ENCODE assay signal across 16 cellular contexts in the genomic region with DNA sequence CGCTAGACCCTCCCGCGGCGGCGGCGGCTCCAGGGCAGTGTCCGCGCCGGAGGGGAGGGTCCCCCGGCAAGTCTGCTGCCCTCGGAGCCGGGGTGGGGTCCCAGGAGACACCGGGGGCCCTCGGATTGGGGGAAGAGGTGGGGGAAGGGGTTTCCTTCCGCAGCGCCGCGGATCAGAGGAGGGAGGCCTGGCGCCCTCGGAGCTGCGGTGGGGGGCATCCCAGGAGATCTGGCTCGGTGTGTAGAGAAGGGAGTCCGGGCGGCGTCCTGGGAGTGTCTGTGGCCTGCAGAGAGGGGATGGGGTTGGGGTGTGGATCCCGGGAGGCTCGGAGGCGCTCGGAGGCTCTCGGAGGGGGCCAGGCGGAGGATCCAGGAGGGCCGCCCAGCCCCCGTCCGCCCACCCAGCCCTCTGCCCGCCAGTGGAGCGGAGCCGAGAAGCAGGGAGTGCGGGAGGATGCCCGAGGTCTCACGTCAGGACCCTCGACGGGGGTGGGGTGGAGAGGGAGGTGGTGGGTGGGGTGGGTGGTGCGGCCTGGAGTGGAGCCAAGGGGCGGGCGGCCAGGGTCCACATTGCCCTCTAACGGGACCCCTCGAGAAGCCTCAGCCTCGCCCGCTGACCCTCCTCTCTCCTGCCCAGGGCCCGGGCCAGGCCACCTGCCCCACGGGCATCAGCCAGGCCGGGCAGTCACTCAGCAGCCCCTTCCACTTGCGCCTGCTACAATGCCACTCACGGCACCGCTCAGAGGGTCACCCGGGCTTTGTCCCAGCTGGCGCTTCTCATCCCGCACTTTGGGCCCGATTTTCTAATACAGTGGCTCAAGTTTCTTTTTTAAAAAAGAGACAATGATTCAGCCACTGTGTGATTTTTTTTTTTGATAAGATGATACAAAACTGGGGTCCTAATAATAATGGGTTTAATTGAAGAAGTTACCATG.
DNase-seq lines count a peak whose midpoint lies in the region; ATAC-seq and TF ChIP-seq lines count a peak whose summit lies in the region.
"Had no signal": no experiment of that assay in that cellular context is flagged by ENCODE, and none has a peak within 500 bp of the region (broad histone marks: within the 10 kb centered on the region; RNA-seq: fewer than 3 reads in every experiment).

No MANE protein-coding gene starts in this region.

- H3K9ac ChIP-seq in BLaER1: no peak overlapping the region
- no peak overlapping the region for H3K9ac ChIP-seq in colonic mucosa (ENCODE audit: low read depth in 2 of 2, low read length in 2 of 2)
- H3K9ac ChIP-seq in iPS-15b (ENCODE audit: low read depth, low read length): no peak overlapping the region

- H3K4me1 Mint-ChIP-seq in progenitor cell of endocrine pancreas (ENCODE audit: low read depth): peaks cover 32% of the 10 kb centered on the region
- no peaks in the 10 kb centered on the region for H3K4me1 Mint-ChIP-seq in MCF 10A (ENCODE audit: insufficient read depth, unreplicated experiment)
- H3K4me1 Mint-ChIP-seq: stimulated activated effector memory CD8-positive, alpha-beta T cell treated with anti-CD3 and anti-CD28 coated beads, Interleukin-12 subunit alpha, Interleukin-12 subunit beta, amount 100 ng/mL, for 72 hours had no signal

- H3K4me1 ChIP-seq in BLaER1 (peaks cover 45% of the 10 kb centered on the region), colonic mucosa (peaks cover 11% of the 10 kb centered on the region), iPS-15b (ENCODE audit: control insufficient read depth, insufficient read depth, low read length) (no peaks in the 10 kb centered on the region)

- H3K4me3 ChIP-seq in BLaER1: peak overlapping the region; percentile 56
- peak overlapping the region; percentile 0 for H3K4me3 ChIP-seq in colonic mucosa
- peak overlapping the region; percentile 30 for H3K4me3 ChIP-seq in iPS-15b (ENCODE audit: low read depth, low read length)
- H3K4me3 ChIP-seq: K562 had no signal

- H3K27me3 ChIP-seq in BLaER1 (peaks cover 99% of the 10 kb centered on the region), colonic mucosa (peaks cover 4% of the 10 kb centered on the region), iPS-15b (ENCODE audit: control insufficient read depth, insufficient read depth, low read length) (peaks cover 16% of the 10 kb centered on the region)

- POLR2A ChIA-PET in MCF 10A (lab: Yijun Ruan, JAX): no interaction called here

- TF ChIP-seq CTCF in colonic mucosa (IDR thresholded peaks at IDR 0.05): no peak
- no peak for TF ChIP-seq CTCF in progenitor cell of endocrine pancreas (IDR thresholded peaks at IDR 0.05; ENCODE audit: unreplicated experiment)
- TF ChIP-seq CTCF in MCF 10A (IDR thresholded peaks at IDR 0.05; ENCODE audit: unreplicated experiment): no peak

- H3K9me3 Mint-ChIP-seq in progenitor cell of endocrine pancreas (ENCODE audit: low read depth) (no peaks in the 10 kb centered on the region), MCF 10A (ENCODE audit: unreplicated experiment) (no peaks in the 10 kb centered on the region)
- H3K9me3 Mint-ChIP-seq: activated naive CD4-positive, alpha-beta T cell treated with anti-CD3 and anti-CD28 coated beads, Interleukin-2, amount 50 U/mL, for 72 hours; stimulated activated effector memory CD8-positive, alpha-beta T cell treated with anti-CD3 and anti-CD28 coated beads, Interleukin-12 subunit alpha, Interleukin-12 subunit beta, amount 100 ng/mL, for 72 hours had no signal

- H3K27ac Mint-ChIP-seq in progenitor cell of endocrine pancreas (peak overlapping the region; percentile 68), MCF 10A (ENCODE audit: low read depth, unreplicated experiment) (no peak overlapping the region)
- H3K27ac Mint-ChIP-seq: activated naive CD4-positive, alpha-beta T cell treated with anti-CD3 and anti-CD28 coated beads, Interleukin-2, amount 50 U/mL, for 72 hours; stimulated activated effector memory CD8-positive, alpha-beta T cell treated with anti-CD3 and anti-CD28 coated beads, Interleukin-12 subunit alpha, Interleukin-12 subunit beta, amount 100 ng/mL, for 72 hours had no signal

- H3K27me3 Mint-ChIP-seq in progenitor cell of endocrine pancreas: peaks cover 10% of the 10 kb centered on the region
- H3K27me3 Mint-ChIP-seq in MCF 10A (ENCODE audit: insufficient read depth, unreplicated experiment): peaks cover 70% of the 10 kb centered on the region

- H3K9me3 ChIP-seq in BLaER1 (no peaks in the 10 kb centered on the region), colonic mucosa (no peaks in the 10 kb centered on the region), iPS-15b (ENCODE audit: control insufficient read depth, insufficient read depth, low read length) (no peaks in the 10 kb centered on the region)

- H3K27ac ChIP-seq in BLaER1 (no peak overlapping the region), colonic mucosa (no peak overlapping the region)

- H3K4me3 Mint-ChIP-seq in progenitor cell of endocrine pancreas (ENCODE audit: low read depth) (peak overlapping the region; percentile 50), MCF 10A (ENCODE audit: unreplicated experiment) (no peak overlapping the region)
- H3K4me3 Mint-ChIP-seq: stimulated activated effector memory CD8-positive, alpha-beta T cell treated with anti-CD3 and anti-CD28 coated beads, Interleukin-12 subunit alpha, Interleukin-12 subunit beta, amount 100 ng/mL, for 72 hours had no signal

- intact Hi-C loops in colonic mucosa (cut with DNase I) (no loop called here), MCF 10A (cut with micrococcal nuclease) (no loop called here)

- H4K20me1 ChIP-seq in BLaER1: peaks cover 93% of the 10 kb centered on the region

- no peaks in the 10 kb centered on the region for H3K36me3 ChIP-seq in BLaER1
- no peaks in the 10 kb centered on the region for H3K36me3 ChIP-seq in colonic mucosa
- no peaks in the 10 kb centered on the region for H3K36me3 ChIP-seq in iPS-15b (ENCODE audit: control insufficient read depth, insufficient read depth, low read length)

- no peak for ATAC-seq in HG03175 (IDR thresholded peaks at IDR 0.05; ENCODE audit: unreplicated experiment)
- ATAC-seq: activated naive CD4-positive, alpha-beta T cell treated with anti-CD3 and anti-CD28 coated beads, Interleukin-2, amount 50 U/mL, for 72 hours; K562; stimulated activated effector memory CD8-positive, alpha-beta T cell treated with anti-CD3 and anti-CD28 coated beads, Interleukin-12 subunit alpha, Interleukin-12 subunit beta, amount 100 ng/mL, for 72 hours had no signal

- CTCF ChIA-PET in MCF 10A (lab: Yijun Ruan, JAX): interaction anchor here (0.5 to 0.7 kb wide), 2 partner anchors 69 to 92 kb away, joined by 3 to 4 read pairs; no protein-coding TSS in a partner anchor

- H3K36me3 Mint-ChIP-seq in progenitor cell of endocrine pancreas (ENCODE audit: insufficient read depth) (peaks cover 19% of the 10 kb centered on the region), MCF 10A (ENCODE audit: insufficient read depth, unreplicated experiment) (no peaks in the 10 kb centered on the region)
- H3K36me3 Mint-ChIP-seq: activated naive CD4-positive, alpha-beta T cell treated with anti-CD3 and anti-CD28 coated beads, Interleukin-2, amount 50 U/mL, for 72 hours; stimulated activated effector memory CD8-positive, alpha-beta T cell treated with anti-CD3 and anti-CD28 coated beads, Interleukin-12 subunit alpha, Interleukin-12 subunit beta, amount 100 ng/mL, for 72 hours had no signal

- DNase-seq in colonic mucosa (no peak), progenitor cell of endocrine pancreas (ENCODE audit: low spot score, unreplicated experiment) (no peak), occipital lobe (lab: John Stamatoyannopoulos, UW) (no peak), MCF 10A (ENCODE audit: unreplicated experiment) (no peak)
- no peak for DNase-seq in NK-92 treated with Interleukin-12 subunit alpha and Interleukin-12 subunit beta, amount 100 ng/mL, for 24 hours (lab: John Stamatoyannopoulos, UW)
- DNase-seq: activated CD8-positive, alpha-beta memory T cell treated with anti-CD3 and anti-CD28 coated beads, Interleukin-2, amount 50 U/mL, for 4 hours; GDM1; NCI-H510A; stimulated activated CD4-positive, alpha-beta T cell treated with anti-CD3 and anti-CD28 coated beads, Interleukin-4, amount 100 ng/mL, for 4 hours; SW 1271 had no signal

- peak overlapping the region; percentile 87 for H3K4me2 ChIP-seq in BLaER1

- BruUV-seq in MCF 10A (replicated peaks; lab: Mats Ljungman, UMichigan): no TSS peak

Comparison
In these comparisons a context has a peak if more than half of its experiments do, and no peak if none do; other contexts are left out.
1. H3K4me3 ChIP-seq: peak in every context shown above with its lines; median percentile 56 in BLaER1; 30 in iPS-15b; 0 in colonic mucosa.